In genomic region chr4:185648631-185649030, GRCh38 we compare ENCODE assay signal across 19 cellular contexts.
"Had no signal": no experiment of that assay in that cellular context is flagged by ENCODE, and none has a peak within 500 bp of the region (broad histone marks: within the 10 kb centered on the region; RNA-seq: fewer than 3 reads in every experiment).

No MANE protein-coding gene starts in this region.

- H3K4me3 ChIP-seq: SJSA1, SK-N-MC had no signal

- H3K27ac ChIP-seq: RWPE1, SJSA1, SK-N-MC had no signal

- H3K27me3 ChIP-seq: SJSA1 had no signal

- H3K9me3 ChIP-seq: SJSA1 had no signal

- DNase-seq: KBM-7, MV-4-11, NCI-H1048, NCI-H1436, NCI-H187, NCI-H2029, NCI-H2081 treated with DMSO at 0.1 percent for 48 hours, NCI-H2171, NCI-H226, NCI-H446, NCI-H510A, NCI-H524 treated with DMSO at 0.1 percent for 48 hours, NCI-H69, NCI-H774, PC-3, SIG-M5 had no signal

- H3K4me1 ChIP-seq: SJSA1 had no signal
